1 cellular context compared by ENCODE assay signal in the genomic region with DNA sequence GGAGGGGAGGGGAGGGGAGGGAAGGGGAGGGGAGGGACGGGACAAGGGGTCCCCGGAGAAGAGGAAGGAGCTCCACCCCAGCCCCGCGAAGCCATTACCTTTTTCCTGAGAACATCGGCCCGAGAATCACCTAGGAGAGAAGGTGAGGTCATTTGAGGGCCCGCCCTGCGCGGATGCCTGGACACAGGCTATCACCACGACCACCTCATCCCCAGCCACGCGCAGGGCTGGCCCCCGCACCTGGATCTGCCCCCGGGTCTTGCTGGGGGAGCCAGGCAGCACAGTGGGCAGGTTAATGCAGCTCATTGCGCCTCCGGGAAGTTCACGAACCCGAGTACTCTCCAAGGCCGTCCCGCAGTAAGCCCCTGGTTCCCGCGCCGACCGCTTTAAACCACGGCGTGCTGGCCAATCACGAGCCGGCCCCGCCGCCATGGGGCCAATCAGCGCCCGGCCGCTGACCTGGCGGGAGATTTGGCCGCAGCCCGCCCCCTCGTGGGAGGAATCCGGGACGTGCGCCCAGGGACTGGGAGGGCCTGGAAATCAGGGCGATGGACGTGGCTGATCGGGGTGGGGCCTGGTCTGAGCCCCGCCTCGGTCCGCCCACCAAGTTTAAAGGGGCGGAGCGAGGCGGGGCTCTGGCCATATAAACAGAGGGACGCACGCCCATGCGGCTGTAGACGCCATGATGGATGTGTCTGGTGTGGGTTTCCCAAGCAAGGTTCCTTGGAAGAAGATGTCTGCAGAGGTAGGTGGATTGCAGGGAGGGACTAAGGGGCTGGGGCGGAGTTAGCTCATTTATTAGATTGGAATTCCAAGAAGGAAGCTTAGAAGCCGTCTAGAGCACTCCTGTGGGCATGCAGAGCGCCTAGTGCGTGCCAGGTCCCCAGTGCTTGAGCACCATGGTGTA.
TF ChIP-seq lines count a peak whose summit lies in the region.

A gene with protein sequence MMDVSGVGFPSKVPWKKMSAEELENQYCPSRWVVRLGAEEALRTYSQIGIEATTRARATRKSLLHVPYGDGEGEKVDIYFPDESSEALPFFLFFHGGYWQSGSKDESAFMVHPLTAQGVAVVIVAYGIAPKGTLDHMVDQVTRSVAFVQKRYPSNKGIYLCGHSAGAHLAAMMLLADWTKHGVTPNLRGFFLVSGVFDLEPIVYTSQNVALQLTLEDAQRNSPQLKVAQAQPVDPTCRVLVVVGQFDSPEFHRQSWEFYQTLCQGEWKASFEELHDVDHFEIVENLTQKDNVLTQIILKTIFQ (plus strand): TSS at position 674 of the 907 bp plus-strand sequence. CDS start 9 bp downstream, at position 683.
A gene with protein sequence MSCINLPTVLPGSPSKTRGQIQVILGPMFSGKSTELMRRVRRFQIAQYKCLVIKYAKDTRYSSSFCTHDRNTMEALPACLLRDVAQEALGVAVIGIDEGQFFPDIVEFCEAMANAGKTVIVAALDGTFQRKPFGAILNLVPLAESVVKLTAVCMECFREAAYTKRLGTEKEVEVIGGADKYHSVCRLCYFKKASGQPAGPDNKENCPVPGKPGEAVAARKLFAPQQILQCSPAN (minus strand): TSS at position 364 of the 907 bp plus-strand sequence. CDS start 58 bp downstream, at position 306.

TF ChIP-seq in HepG2, 621 proteins besides CTCF, POLR2A, EP300 and RAD21 (continued from another document and continues in another):
- TF ChIP-seq, protein P1, sequence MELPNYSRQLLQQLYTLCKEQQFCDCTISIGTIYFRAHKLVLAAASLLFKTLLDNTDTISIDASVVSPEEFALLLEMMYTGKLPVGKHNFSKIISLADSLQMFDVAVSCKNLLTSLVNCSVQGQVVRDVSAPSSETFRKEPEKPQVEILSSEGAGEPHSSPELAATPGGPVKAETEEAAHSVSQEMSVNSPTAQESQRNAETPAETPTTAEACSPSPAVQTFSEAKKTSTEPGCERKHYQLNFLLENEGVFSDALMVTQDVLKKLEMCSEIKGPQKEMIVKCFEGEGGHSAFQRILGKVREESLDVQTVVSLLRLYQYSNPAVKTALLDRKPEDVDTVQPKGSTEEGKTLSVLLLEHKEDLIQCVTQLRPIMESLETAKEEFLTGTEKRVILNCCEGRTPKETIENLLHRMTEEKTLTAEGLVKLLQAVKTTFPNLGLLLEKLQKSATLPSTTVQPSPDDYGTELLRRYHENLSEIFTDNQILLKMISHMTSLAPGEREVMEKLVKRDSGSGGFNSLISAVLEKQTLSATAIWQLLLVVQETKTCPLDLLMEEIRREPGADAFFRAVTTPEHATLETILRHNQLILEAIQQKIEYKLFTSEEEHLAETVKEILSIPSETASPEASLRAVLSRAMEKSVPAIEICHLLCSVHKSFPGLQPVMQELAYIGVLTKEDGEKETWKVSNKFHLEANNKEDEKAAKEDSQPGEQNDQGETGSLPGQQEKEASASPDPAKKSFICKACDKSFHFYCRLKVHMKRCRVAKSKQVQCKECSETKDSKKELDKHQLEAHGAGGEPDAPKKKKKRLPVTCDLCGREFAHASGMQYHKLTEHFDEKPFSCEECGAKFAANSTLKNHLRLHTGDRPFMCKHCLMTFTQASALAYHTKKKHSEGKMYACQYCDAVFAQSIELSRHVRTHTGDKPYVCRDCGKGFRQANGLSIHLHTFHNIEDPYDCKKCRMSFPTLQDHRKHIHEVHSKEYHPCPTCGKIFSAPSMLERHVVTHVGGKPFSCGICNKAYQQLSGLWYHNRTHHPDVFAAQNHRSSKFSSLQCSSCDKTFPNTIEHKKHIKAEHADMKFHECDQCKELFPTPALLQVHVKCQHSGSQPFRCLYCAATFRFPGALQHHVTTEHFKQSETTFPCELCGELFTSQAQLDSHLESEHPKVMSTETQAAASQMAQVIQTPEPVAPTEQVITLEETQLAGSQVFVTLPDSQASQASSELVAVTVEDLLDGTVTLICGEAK (IDR thresholded peaks at IDR 0.05), result no peak
- TF ChIP-seq, protein P1 (CRISPR knock-in tag; IDR thresholded peaks at IDR 0.05), result no peak; the same call in 1 of the 2 replicates
- TF ChIP-seq SMYD3 (CRISPR knock-in tag; IDR thresholded peaks at IDR 0.05) (peak; percentile 100), MAFG (CRISPR knock-in tag; IDR thresholded peaks at IDR 0.05) (no peak), ZNF816 (CRISPR knock-in tag; IDR thresholded peaks at IDR 0.05; ENCODE audit: borderline replicate concordance) (peak; percentile 93; the same call in 1 of the 2 replicates), ZNF207 (IDR thresholded peaks at IDR 0.05; ENCODE audit: borderline replicate concordance) (no peak), MXD4 (CRISPR knock-in tag; IDR thresholded peaks at IDR 0.05) (peak; percentile 99), ZFP36L2 (CRISPR knock-in tag; IDR thresholded peaks at IDR 0.05) (peak; percentile 76; the same call in 1 of the 2 replicates), SRY (CRISPR knock-in tag; IDR thresholded peaks at IDR 0.05) (peak; percentile 91; the same call in 1 of the 2 replicates), REPIN1 (CRISPR knock-in tag; IDR thresholded peaks at IDR 0.05; ENCODE audit: borderline replicate concordance, low read depth) (peak; percentile 100), ZNF367 (CRISPR knock-in tag; IDR thresholded peaks at IDR 0.05; ENCODE audit: borderline replicate concordance) (peak; percentile 59; the same call in 1 of the 2 replicates), HNF4A (CRISPR knock-in tag; IDR thresholded peaks at IDR 0.05) (0 out of 2 replicates have a peak, but pooled peaks have one; percentile 27), GZF1 (CRISPR knock-in tag; IDR thresholded peaks at IDR 0.05) (peak; percentile 64; the same call in 1 of the 2 replicates), RFX5 (IDR thresholded peaks at IDR 0.05; ENCODE audit: low read depth, low read length) (peak; percentile 61)
- TF ChIP-seq, protein P2, sequence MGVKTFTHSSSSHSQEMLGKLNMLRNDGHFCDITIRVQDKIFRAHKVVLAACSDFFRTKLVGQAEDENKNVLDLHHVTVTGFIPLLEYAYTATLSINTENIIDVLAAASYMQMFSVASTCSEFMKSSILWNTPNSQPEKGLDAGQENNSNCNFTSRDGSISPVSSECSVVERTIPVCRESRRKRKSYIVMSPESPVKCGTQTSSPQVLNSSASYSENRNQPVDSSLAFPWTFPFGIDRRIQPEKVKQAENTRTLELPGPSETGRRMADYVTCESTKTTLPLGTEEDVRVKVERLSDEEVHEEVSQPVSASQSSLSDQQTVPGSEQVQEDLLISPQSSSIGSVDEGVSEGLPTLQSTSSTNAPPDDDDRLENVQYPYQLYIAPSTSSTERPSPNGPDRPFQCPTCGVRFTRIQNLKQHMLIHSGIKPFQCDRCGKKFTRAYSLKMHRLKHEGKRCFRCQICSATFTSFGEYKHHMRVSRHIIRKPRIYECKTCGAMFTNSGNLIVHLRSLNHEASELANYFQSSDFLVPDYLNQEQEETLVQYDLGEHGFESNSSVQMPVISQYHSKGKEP (CRISPR knock-in tag; IDR thresholded peaks at IDR 0.05), result no peak; the same call in none of the 2 replicates
- TF ChIP-seq, protein P3, sequence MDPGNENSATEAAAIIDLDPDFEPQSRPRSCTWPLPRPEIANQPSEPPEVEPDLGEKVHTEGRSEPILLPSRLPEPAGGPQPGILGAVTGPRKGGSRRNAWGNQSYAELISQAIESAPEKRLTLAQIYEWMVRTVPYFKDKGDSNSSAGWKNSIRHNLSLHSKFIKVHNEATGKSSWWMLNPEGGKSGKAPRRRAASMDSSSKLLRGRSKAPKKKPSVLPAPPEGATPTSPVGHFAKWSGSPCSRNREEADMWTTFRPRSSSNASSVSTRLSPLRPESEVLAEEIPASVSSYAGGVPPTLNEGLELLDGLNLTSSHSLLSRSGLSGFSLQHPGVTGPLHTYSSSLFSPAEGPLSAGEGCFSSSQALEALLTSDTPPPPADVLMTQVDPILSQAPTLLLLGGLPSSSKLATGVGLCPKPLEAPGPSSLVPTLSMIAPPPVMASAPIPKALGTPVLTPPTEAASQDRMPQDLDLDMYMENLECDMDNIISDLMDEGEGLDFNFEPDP (CRISPR knock-in tag; conservative IDR thresholded peaks at IDR 0.05), result no peak
- TF ChIP-seq, protein P4, sequence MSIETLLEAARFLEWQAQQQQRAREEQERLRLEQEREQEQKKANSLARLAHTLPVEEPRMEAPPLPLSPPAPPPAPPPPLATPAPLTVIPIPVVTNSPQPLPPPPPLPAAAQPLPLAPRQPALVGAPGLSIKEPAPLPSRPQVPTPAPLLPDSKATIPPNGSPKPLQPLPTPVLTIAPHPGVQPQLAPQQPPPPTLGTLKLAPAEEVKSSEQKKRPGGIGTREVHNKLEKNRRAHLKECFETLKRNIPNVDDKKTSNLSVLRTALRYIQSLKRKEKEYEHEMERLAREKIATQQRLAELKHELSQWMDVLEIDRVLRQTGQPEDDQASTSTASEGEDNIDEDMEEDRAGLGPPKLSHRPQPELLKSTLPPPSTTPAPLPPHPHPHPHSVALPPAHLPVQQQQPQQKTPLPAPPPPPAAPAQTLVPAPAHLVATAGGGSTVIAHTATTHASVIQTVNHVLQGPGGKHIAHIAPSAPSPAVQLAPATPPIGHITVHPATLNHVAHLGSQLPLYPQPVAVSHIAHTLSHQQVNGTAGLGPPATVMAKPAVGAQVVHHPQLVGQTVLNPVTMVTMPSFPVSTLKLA (IDR thresholded peaks at IDR 0.05), result peak; percentile 86
- TF ChIP-seq, protein P5, sequence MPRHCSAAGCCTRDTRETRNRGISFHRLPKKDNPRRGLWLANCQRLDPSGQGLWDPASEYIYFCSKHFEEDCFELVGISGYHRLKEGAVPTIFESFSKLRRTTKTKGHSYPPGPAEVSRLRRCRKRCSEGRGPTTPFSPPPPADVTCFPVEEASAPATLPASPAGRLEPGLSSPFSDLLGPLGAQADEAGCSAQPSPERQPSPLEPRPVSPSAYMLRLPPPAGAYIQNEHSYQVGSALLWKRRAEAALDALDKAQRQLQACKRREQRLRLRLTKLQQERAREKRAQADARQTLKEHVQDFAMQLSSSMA (CRISPR knock-in tag; IDR thresholded peaks at IDR 0.05), result peak; percentile 98
- TF ChIP-seq, protein P6, sequence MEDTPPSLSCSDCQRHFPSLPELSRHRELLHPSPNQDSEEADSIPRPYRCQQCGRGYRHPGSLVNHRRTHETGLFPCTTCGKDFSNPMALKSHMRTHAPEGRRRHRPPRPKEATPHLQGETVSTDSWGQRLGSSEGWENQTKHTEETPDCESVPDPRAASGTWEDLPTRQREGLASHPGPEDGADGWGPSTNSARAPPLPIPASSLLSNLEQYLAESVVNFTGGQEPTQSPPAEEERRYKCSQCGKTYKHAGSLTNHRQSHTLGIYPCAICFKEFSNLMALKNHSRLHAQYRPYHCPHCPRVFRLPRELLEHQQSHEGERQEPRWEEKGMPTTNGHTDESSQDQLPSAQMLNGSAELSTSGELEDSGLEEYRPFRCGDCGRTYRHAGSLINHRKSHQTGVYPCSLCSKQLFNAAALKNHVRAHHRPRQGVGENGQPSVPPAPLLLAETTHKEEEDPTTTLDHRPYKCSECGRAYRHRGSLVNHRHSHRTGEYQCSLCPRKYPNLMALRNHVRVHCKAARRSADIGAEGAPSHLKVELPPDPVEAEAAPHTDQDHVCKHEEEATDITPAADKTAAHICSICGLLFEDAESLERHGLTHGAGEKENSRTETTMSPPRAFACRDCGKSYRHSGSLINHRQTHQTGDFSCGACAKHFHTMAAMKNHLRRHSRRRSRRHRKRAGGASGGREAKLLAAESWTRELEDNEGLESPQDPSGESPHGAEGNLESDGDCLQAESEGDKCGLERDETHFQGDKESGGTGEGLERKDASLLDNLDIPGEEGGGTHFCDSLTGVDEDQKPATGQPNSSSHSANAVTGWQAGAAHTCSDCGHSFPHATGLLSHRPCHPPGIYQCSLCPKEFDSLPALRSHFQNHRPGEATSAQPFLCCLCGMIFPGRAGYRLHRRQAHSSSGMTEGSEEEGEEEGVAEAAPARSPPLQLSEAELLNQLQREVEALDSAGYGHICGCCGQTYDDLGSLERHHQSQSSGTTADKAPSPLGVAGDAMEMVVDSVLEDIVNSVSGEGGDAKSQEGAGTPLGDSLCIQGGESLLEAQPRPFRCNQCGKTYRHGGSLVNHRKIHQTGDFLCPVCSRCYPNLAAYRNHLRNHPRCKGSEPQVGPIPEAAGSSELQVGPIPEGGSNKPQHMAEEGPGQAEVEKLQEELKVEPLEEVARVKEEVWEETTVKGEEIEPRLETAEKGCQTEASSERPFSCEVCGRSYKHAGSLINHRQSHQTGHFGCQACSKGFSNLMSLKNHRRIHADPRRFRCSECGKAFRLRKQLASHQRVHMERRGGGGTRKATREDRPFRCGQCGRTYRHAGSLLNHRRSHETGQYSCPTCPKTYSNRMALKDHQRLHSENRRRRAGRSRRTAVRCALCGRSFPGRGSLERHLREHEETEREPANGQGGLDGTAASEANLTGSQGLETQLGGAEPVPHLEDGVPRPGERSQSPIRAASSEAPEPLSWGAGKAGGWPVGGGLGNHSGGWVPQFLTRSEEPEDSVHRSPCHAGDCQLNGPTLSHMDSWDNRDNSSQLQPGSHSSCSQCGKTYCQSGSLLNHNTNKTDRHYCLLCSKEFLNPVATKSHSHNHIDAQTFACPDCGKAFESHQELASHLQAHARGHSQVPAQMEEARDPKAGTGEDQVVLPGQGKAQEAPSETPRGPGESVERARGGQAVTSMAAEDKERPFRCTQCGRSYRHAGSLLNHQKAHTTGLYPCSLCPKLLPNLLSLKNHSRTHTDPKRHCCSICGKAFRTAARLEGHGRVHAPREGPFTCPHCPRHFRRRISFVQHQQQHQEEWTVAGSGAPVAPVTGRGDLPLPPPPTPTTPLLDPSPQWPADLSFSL (CRISPR knock-in tag; IDR thresholded peaks at IDR 0.05), result no peak
